Comparison of ENCODE assay signal across 30 cellular contexts in genomic region chr10:74995806-74996205, GRCh38.
"Had no signal": no experiment of that assay in that cellular context is flagged by ENCODE, and none has a peak within 500 bp of the region (broad histone marks: within the 10 kb centered on the region; RNA-seq: fewer than 3 reads in every experiment).

No MANE protein-coding gene starts in this region.

- H3K36me3 ChIP-seq: prostate gland, uterus had no signal

- H3K4me1 ChIP-seq: esophagus squamous epithelium, prostate gland, right atrium auricular region, suprapubic skin, upper lobe of right lung had no signal

- H3K27ac ChIP-seq: esophagus squamous epithelium, lower lobe of right lung, prostate gland, right atrium auricular region, suprapubic skin, transverse colon, upper lobe of right lung, uterus had no signal

- H3K27me3 Mint-ChIP-seq: naive thymus-derived CD8-positive, alpha-beta T cell; stimulated activated naive CD8-positive, alpha-beta T cell treated with anti-CD3 and anti-CD28 coated beads, Interleukin-15, amount 100 ng/mL, for 72 hours had no signal

- H3K4me3 ChIP-seq: esophagus squamous epithelium, lower lobe of right lung, prostate gland, right atrium auricular region, smooth muscle cell, suprapubic skin, transverse colon, upper lobe of right lung, uterus had no signal

- FAIRE-seq: endometrium had no signal

- H3K9me3 ChIP-seq: esophagus squamous epithelium, lower lobe of right lung, prostate gland, right atrium auricular region, suprapubic skin, transverse colon, upper lobe of right lung, uterus had no signal

- DNase-seq: dermis blood vessel endothelial cell; effector memory CD4-positive, alpha-beta T cell; erythroblast; esophagus squamous epithelium; foreskin melanocyte; glutamatergic neuron; hypothalamus; immature natural killer cell; islet precursor cell; kidney glomerular epithelial cell; left ventricle myocardium superior; lower lobe of right lung; naive thymus-derived CD8-positive, alpha-beta T cell; nephron progenitor cell; nucleus accumbens; stimulated activated CD4-positive, alpha-beta T cell treated with anti-CD3 and anti-CD28 coated beads, Interleukin-12 subunit alpha, Interleukin-12 subunit beta, amount 100 ng/mL, for 4 hours; stimulated activated CD4-positive, alpha-beta T cell treated with anti-CD3 and anti-CD28 coated beads, Interleukin-1b, Interleukin-23, amount 100 ng/mL, for 48 hours; stimulated activated CD4-positive, alpha-beta T cell treated with anti-CD3 and anti-CD28 coated beads, Interleukin-4, amount 100 ng/mL, for 1 hour; stimulated activated CD8-positive, alpha-beta memory T cell treated with anti-CD3 and anti-CD28 coated beads, Interleukin-4, amount 100 ng/mL, for 48 hours; stimulated activated naive CD4-positive, alpha-beta T cell; stimulated activated naive CD8-positive, alpha-beta T cell treated with anti-CD3 and anti-CD28 coated beads, Interleukin-15, amount 100 ng/mL, for 72 hours; transverse colon; upper lobe of right lung; uterus had no signal

- H3K9me3 Mint-ChIP-seq: immature natural killer cell; naive thymus-derived CD8-positive, alpha-beta T cell; nephron progenitor cell; stimulated activated naive CD8-positive, alpha-beta T cell treated with anti-CD3 and anti-CD28 coated beads, Interleukin-15, amount 100 ng/mL, for 72 hours had no signal

- H3K27me3 ChIP-seq: esophagus squamous epithelium, right atrium auricular region, suprapubic skin, transverse colon, upper lobe of right lung, uterus had no signal

- H3K27ac Mint-ChIP-seq: nephron progenitor cell; stimulated activated naive CD8-positive, alpha-beta T cell treated with anti-CD3 and anti-CD28 coated beads, Interleukin-15, amount 100 ng/mL, for 72 hours had no signal

- ATAC-seq: left ventricle myocardium superior; naive thymus-derived CD8-positive, alpha-beta T cell; sciatic nerve; stimulated activated naive CD8-positive, alpha-beta T cell treated with anti-CD3 and anti-CD28 coated beads, Interleukin-15, amount 100 ng/mL, for 72 hours had no signal

- H3K4me3 Mint-ChIP-seq: immature natural killer cell; naive thymus-derived CD8-positive, alpha-beta T cell; nephron progenitor cell; stimulated activated naive CD8-positive, alpha-beta T cell treated with anti-CD3 and anti-CD28 coated beads, Interleukin-15, amount 100 ng/mL, for 72 hours had no signal
